ENCODE assay signal across 14 cellular contexts in the genomic region with DNA sequence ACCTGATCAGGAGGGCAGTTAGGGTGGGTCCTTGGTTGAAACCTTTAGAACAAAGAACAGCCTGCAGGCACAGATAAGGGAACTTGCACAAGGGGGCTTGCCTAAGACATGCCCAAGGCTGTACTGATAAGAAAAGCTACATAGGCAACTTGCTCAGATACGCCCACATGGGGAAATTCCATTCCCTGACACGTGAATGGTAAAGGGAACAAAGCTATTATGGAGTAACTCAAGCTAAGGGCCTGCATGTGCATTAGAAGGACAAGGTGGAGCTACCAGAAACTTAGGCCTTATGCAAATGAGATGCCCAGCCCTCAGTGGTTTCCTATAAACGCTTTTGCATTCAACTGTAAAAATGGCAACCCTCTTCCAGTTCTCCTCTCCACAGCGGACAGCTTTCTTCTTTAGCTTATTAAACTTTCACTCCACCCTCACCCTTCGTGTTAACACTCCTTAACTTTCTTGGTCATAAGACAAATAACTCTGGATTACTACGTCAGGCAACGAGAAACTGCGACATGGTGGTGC.
DNase-seq lines count a peak whose midpoint lies in the region; ATAC-seq, FAIRE-seq and TF ChIP-seq lines count a peak whose summit lies in the region.
"Had no signal": no experiment of that assay in that cellular context is flagged by ENCODE, and none has a peak within 500 bp of the region (broad histone marks: within the 10 kb centered on the region; RNA-seq: fewer than 3 reads in every experiment).

No MANE protein-coding gene starts in this region.

- peak; percentile 59 for ATAC-seq in GM12878
- no peak for ATAC-seq in omental fat pad (ENCODE audit: low FRiP score)

- no peak overlapping the region for H3K9ac ChIP-seq in BLaER1
- H3K9ac ChIP-seq in GM12878 (ENCODE audit: control insufficient read depth, insufficient read depth, low read length): no peak overlapping the region
- H3K9ac ChIP-seq: SK-N-SH had no signal

- no peak for TF ChIP-seq CTCF in GM12878 (IDR thresholded peaks at IDR 0.05 in 2 of 3, conservative IDR thresholded peaks at IDR 0.05 in 1 of 3; ENCODE audit: control insufficient read depth in 2 of 3, extremely low read depth in 1 of 3, insufficient read depth in 1 of 3, low read depth in 3 of 3, low read length in 3 of 3)
- TF ChIP-seq CTCF in omental fat pad (IDR thresholded peaks at IDR 0.05): no peak
- TF ChIP-seq CTCF in left ventricle myocardium inferior (IDR thresholded peaks at IDR 0.05; ENCODE audit: borderline replicate concordance): no peak

- peak; percentile 69 for DNase-seq in KBM-7
- no peak for DNase-seq in GM12878 (ENCODE audit: low read depth, low spot score)
- DNase-seq in left kidney (ENCODE audit: low read depth, low spot score): peak; percentile 24
- no peak for DNase-seq in omental fat pad (ENCODE audit: low spot score)
- DNase-seq in stimulated activated naive CD4-positive, alpha-beta T cell treated with Interleukin-2 at 50 U/mL for 16 hours (lab: John Stamatoyannopoulos, UW): no peak
- DNase-seq in left ventricle myocardium inferior: no peak
- no peak for DNase-seq in NCI-H524 (lab: John Stamatoyannopoulos, UW)
- DNase-seq: activated CD4-positive, alpha-beta T cell treated with anti-CD3 and anti-CD28 coated beads for 1 hour; activated T-cell treated with anti-CD3 and anti-CD28 coated beads, Interleukin-2, amount 50 U/mL, for 24 hours; anterior cingulate cortex; NCI-H2029; SK-N-SH had no signal

- POLR2A ChIA-PET in GM12878 (lab: Charles Lee): no interaction called here

- in situ Hi-C loops in KBM-7 (cut with MboI; ENCODE audit: low pct_unique_long_range_greater_than_20kb, low sequenced_read_pairs) (no loop called here), GM12878 (cut with MboI) (no loop called here)

- no peak overlapping the region for H3K4me3 ChIP-seq in BLaER1
- no peak overlapping the region for H3K4me3 ChIP-seq in GM12878
- no peak overlapping the region for H3K4me3 ChIP-seq in left ventricle myocardium inferior

- no peak for TF ChIP-seq RAD21 in GM12878 (IDR thresholded peaks at IDR 0.05; ENCODE audit: insufficient read depth, low read depth, low read length)

- H3K36me3 ChIP-seq in BLaER1 (no peaks in the 10 kb centered on the region), GM12878 (ENCODE audit: control insufficient read depth in 2 of 2, insufficient read depth in 2 of 2, low read length in 1 of 2) (no peaks in the 10 kb centered on the region), left ventricle myocardium inferior (no peaks in the 10 kb centered on the region)

- SMC1A ChIA-PET in GM12878 (lab: Charles Lee; ENCODE audit: uncharacterized antibody, unreplicated experiment): interaction anchor here (0.7 to 0.8 kb wide), 2 partner anchors 292 to 739 kb away, joined by 3 read pairs; no protein-coding TSS in a partner anchor

- no peaks in the 10 kb centered on the region for H4K20me1 ChIP-seq in BLaER1
- H4K20me1 ChIP-seq in GM12878 (ENCODE audit: control insufficient read depth, insufficient read depth): no peaks in the 10 kb centered on the region

- H3K9me3 ChIP-seq in BLaER1 (no peaks in the 10 kb centered on the region), GM12878 (replicated peaks; ENCODE audit: control insufficient read depth, insufficient read depth, low read length) (no peaks in the 10 kb centered on the region; the same call in 2 of the 3 replicates), left ventricle myocardium inferior (replicated peaks) (no peaks in the 10 kb centered on the region)
- H3K9me3 ChIP-seq: SK-N-SH had no signal

- H3K27ac ChIP-seq in BLaER1 (no peak overlapping the region), GM12878 (ENCODE audit: control insufficient read depth, insufficient read depth) (no peak overlapping the region), left ventricle myocardium inferior (replicated peaks) (no peak overlapping the region)

- H3K4me2 ChIP-seq in BLaER1 (peak overlapping the region; percentile 28; the same call in 1 of the 2 replicates), GM12878 (ENCODE audit: control insufficient read depth, insufficient read depth) (no peak overlapping the region)
- H3K4me2 ChIP-seq: SK-N-SH had no signal

- H3K4me1 ChIP-seq in BLaER1 (0 out of 2 replicates have a peak, but pooled peaks cover 8% of the 10 kb centered on the region), GM12878 (ENCODE audit: control insufficient read depth, insufficient read depth, low read length) (no peaks in the 10 kb centered on the region), left ventricle myocardium inferior (no peaks in the 10 kb centered on the region)

- H2AFZ ChIP-seq in GM12878 (ENCODE audit: control insufficient read depth, low read depth, low read length): no peak overlapping the region

- H3K27me3 ChIP-seq in BLaER1 (no peaks in the 10 kb centered on the region), GM12878 (replicated peaks in 1 of 2; ENCODE audit: control insufficient read depth in 2 of 2, insufficient read depth in 2 of 2, low read length in 1 of 2) (no peaks in the 10 kb centered on the region), left ventricle myocardium inferior (ENCODE audit: low read depth) (no peaks in the 10 kb centered on the region)

- RAD21 ChIA-PET in GM12878 (lab: Charles Lee; ENCODE audit: unreplicated experiment): no interaction called here

- no TSS peak for BruUV-seq in GM12878 (replicated peaks; lab: Mats Ljungman, UMichigan)

- no peak for TF ChIP-seq EP300 in GM12878 (IDR thresholded peaks at IDR 0.05; ENCODE audit: borderline replicate concordance in 1 of 2, control insufficient read depth in 1 of 2, low read depth in 2 of 2, low read length in 2 of 2)

- WGBS in GM12878 (ENCODE audit: insufficient coverage, insufficient replicate concordance, low lambda C conversion rate, missing lambda C conversion rate): 11% methylated on average over 8 of the region's 8 CpGs

- FAIRE-seq in GM12878 (lab: Jason Lieb, UNC): no peak
- FAIRE-seq: urothelium cell line had no signal

- TF ChIP-seq POLR2A in GM12878 (IDR thresholded peaks at IDR 0.05; ENCODE audit: low read depth, low read length): no peak

- CTCF ChIA-PET in GM12878 (lab: Yijun Ruan, JAX): no interaction called here

- H3K79me2 ChIP-seq in GM12878 (ENCODE audit: control insufficient read depth, insufficient read depth, low read length): no peaks in the 10 kb centered on the region

- intact Hi-C loops in GM12878 (cut with micrococcal nuclease; ENCODE audit: unreplicated experiment): no loop called here
- intact Hi-C loops in left ventricle myocardium inferior (cut with micrococcal nuclease): no loop called here

TF ChIP-seq in GM12878, 131 proteins besides CTCF, POLR2A, EP300 and RAD21 (continues in another document):
- TF ChIP-seq HCFC1 (IDR thresholded peaks at IDR 0.05; ENCODE audit: low read length): no peak
- TF ChIP-seq SMAD1 (IDR thresholded peaks at IDR 0.05; ENCODE audit: low read depth, partially characterized antibody): no peak
- TF ChIP-seq CHD1 (IDR thresholded peaks at IDR 0.05; ENCODE audit: low read depth, low read length): no peak
- TF ChIP-seq, protein P1, sequence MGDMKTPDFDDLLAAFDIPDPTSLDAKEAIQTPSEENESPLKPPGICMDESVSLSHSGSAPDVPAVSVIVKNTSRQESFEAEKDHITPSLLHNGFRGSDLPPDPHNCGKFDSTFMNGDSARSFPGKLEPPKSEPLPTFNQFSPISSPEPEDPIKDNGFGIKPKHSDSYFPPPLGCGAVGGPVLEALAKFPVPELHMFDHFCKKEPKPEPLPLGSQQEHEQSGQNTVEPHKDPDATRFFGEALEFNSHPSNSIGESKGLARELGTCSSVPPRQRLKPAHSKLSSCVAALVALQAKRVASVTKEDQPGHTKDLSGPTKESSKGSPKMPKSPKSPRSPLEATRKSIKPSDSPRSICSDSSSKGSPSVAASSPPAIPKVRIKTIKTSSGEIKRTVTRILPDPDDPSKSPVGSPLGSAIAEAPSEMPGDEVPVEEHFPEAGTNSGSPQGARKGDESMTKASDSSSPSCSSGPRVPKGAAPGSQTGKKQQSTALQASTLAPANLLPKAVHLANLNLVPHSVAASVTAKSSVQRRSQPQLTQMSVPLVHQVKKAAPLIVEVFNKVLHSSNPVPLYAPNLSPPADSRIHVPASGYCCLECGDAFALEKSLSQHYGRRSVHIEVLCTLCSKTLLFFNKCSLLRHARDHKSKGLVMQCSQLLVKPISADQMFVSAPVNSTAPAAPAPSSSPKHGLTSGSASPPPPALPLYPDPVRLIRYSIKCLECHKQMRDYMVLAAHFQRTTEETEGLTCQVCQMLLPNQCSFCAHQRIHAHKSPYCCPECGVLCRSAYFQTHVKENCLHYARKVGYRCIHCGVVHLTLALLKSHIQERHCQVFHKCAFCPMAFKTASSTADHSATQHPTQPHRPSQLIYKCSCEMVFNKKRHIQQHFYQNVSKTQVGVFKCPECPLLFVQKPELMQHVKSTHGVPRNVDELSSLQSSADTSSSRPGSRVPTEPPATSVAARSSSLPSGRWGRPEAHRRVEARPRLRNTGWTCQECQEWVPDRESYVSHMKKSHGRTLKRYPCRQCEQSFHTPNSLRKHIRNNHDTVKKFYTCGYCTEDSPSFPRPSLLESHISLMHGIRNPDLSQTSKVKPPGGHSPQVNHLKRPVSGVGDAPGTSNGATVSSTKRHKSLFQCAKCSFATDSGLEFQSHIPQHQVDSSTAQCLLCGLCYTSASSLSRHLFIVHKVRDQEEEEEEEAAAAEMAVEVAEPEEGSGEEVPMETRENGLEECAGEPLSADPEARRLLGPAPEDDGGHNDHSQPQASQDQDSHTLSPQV (IDR thresholded peaks at IDR 0.05): 0 out of 2 replicates have a peak, but pooled peaks have one; percentile 20
- no peak for TF ChIP-seq ESRRA (IDR thresholded peaks at IDR 0.05; ENCODE audit: low read length)
- TF ChIP-seq RFX5 (IDR thresholded peaks at IDR 0.05; ENCODE audit: low read depth, low read length): no peak
- no peak for TF ChIP-seq MEF2A (IDR thresholded peaks at IDR 0.05; ENCODE audit: insufficient read depth, low read depth, low read length)
- peak in 1 of 2 experiments; percentile 31; a peak in 1 of 4 replicates for TF ChIP-seq BHLHE40 (IDR thresholded peaks at IDR 0.05; ENCODE audit: borderline replicate concordance in 1 of 2, low read depth in 2 of 2, low read length in 1 of 2)
- no peak for TF ChIP-seq MTA3 (IDR thresholded peaks at IDR 0.05; ENCODE audit: borderline replicate concordance, low read length)

Comparison
In these comparisons a context has a peak if more than half of its experiments do, and no peak if none do; other contexts are left out.
1. DNase-seq: peak in KBM-7 (single experiment) and left kidney (single experiment); none in GM12878 (single experiment), omental fat pad (single experiment), stimulated activated naive CD4-positive, alpha-beta T cell treated with Interleukin-2 at 50 U/mL for 16 hours (single experiment), left ventricle myocardium inferior (single experiment) and NCI-H524 (0 of 2).